In the genomic region with DNA sequence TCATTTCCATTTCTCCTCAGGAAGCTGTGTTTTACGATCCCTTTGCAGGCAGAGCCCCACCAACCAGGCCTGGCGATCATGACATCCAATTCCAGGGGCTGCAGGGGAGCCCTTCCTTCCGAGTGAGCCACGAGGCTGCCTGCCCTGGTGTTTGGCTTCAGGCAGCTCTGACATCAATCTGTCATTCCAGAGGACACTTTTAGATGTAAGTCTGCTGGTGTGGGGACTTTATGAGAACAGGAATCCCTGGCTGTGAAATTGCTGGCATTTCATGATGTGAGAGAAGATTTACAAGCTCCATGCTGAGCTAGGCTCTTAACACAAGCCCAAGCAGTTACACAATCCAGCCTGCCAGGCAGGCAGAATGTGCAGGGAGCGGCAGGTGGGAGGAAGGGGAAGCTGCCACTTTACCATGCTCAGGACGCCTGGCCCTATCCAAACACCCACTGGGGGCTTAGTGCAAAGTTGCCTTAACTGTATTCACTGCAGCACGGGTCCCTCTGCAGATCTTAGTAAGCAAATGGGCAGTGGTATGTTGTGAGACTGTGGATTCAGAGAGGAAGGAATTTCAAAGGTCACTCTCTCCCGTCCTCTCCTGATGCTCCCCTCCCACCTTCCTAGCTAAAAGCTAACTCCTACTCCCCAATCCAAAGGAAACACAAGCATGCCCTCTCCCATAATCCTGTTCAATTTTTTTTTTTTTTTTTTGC, we compare ENCODE assay signal across 10 cellular contexts. TPM values are rescaled to one million over a fixed set of nuclear protein-coding genes. Genes with fewer than 3 reads are reported as not detected.
A peak's percentile ranks its signal among the peaks of the same experiment; 100 is the strongest.
DNase-seq lines count a peak whose midpoint lies in the region; ATAC-seq and TF ChIP-seq lines count a peak whose summit lies in the region.
"Had no signal": no experiment of that assay in that cellular context is flagged by ENCODE, and none has a peak within 500 bp of the region (broad histone marks: within the 10 kb centered on the region; RNA-seq: fewer than 3 reads in every experiment).

No MANE protein-coding gene starts in this region.

- no peak overlapping the region for H3K4me3 Mint-ChIP-seq in T-helper 17 cell
- H3K4me3 Mint-ChIP-seq: T-helper 1 cell treated with Interleukin-12 subunit alpha and Interleukin-12 subunit beta and Interleukin-4 antibody, amounts not matched to agents 30 μg/mL and 1 μg/mL, for 36 hours had no signal

- H3K4me1 ChIP-seq in thoracic aorta (ENCODE audit: control insufficient read depth in 1 of 2, low read depth in 2 of 2): peaks cover 11 to 20% of the 10 kb centered on the region in 2 donors

- no peak for TF ChIP-seq CTCF in thoracic aorta (IDR thresholded peaks at IDR 0.05)

- H3K36me3 ChIP-seq in thoracic aorta: no peaks in the 10 kb centered on the region

- H3K27me3 ChIP-seq in thoracic aorta (replicated peaks; ENCODE audit: insufficient read depth): no peaks in the 10 kb centered on the region

- peaks cover 7% of the 10 kb centered on the region for H3K27me3 Mint-ChIP-seq in T-helper 17 cell

- H3K36me3 Mint-ChIP-seq in T-helper 17 cell (ENCODE audit: low read depth): peaks cover 2% of the 10 kb centered on the region
- H3K36me3 Mint-ChIP-seq: naive B cell had no signal

- no peak overlapping the region for H3K4me3 ChIP-seq in thoracic aorta

- no peak overlapping the region for H3K27ac Mint-ChIP-seq in T-helper 17 cell
- H3K27ac Mint-ChIP-seq: naive B cell; T-helper 1 cell treated with Interleukin-12 subunit alpha and Interleukin-12 subunit beta and Interleukin-4 antibody, amounts not matched to agents 30 μg/mL and 1 μg/mL, for 36 hours had no signal

- DNase-seq in NCI-H748 (lab: John Stamatoyannopoulos, UW; ENCODE audit: unreplicated experiment) (peak; percentile 13), NCI-H748 treated with DMSO at 0.1 percent for 48 hours (lab: John Stamatoyannopoulos, UW) (no peak), SKM-1 treated with dmso at 0.1 percent for 144 hours (lab: John Stamatoyannopoulos, UW; ENCODE audit: unreplicated experiment) (peak; percentile 25), islet precursor cell (peak; percentile 95), thoracic aorta (ENCODE audit: low spot score) (no peak), cortex of kidney (lab: John Stamatoyannopoulos, UW) (no peak), T-helper 17 cell (no peak)
- DNase-seq: naive B cell had no signal

- ATAC-seq in thoracic aorta (ENCODE audit: insufficient number of reproducible peaks, low FRiP score, low read depth) (no peak), T-helper 17 cell (no peak), HG03520 (IDR thresholded peaks at IDR 0.05; ENCODE audit: unreplicated experiment) (no peak)

- H3K27ac ChIP-seq in thoracic aorta: peak overlapping the region; percentile 6 to 63

- no peaks in the 10 kb centered on the region for H3K9me3 ChIP-seq in thoracic aorta
- H3K9me3 ChIP-seq in T-helper 17 cell (ENCODE audit: control insufficient read depth, low read length, poor library complexity, severe bottlenecking): no peaks in the 10 kb centered on the region

- peaks cover 18% of the 10 kb centered on the region for H3K4me1 Mint-ChIP-seq in T-helper 17 cell
- H3K4me1 Mint-ChIP-seq: naive B cell had no signal

RNA-seq across cellular contexts. Expression of gene MICAL2, which starts 43.4 kb away (rescaled TPM):
- total RNA-seq in thoracic aorta (100 to 1,000 TPM; 791 to 989 TPM), T-helper 17 cell (10 to 100 TPM; 52.0 to 66.9 TPM)

RNA-seq across cellular contexts. Expression of gene DKK3, which starts 58.5 kb away (rescaled TPM):
- total RNA-seq in thoracic aorta (100 to 1,000 TPM; 732 to 847 TPM), T-helper 17 cell (1 to 10 TPM in 1 of 2 donors, under 1 TPM in 1; 0.91 to 1.6 TPM)

Comparison
In these comparisons a context has a peak if more than half of its experiments do, and no peak if none do; other contexts are left out.
1. DNase-seq: peak in NCI-H748 (single experiment), SKM-1 treated with dmso at 0.1 percent for 144 hours (single experiment) and islet precursor cell (single experiment); none in NCI-H748 treated with DMSO at 0.1 percent for 48 hours (single experiment), thoracic aorta (single experiment), cortex of kidney (single experiment) and T-helper 17 cell (0 of 3).
2. RNA of gene MICAL2, which starts 43.4 kb away (total RNA-seq): 791 to 989 TPM in thoracic aorta; 52.0 to 66.9 TPM in T-helper 17 cell; every median in the first group is over 10 times any median in the second.
3. RNA of gene DKK3, which starts 58.5 kb away (total RNA-seq): 732 to 847 TPM in thoracic aorta; 0.91 to 1.6 TPM in T-helper 17 cell; every median in the first group is over 100 times any median in the second.